Comparison of ENCODE assay signal across 16 cellular contexts in the genomic region with DNA sequence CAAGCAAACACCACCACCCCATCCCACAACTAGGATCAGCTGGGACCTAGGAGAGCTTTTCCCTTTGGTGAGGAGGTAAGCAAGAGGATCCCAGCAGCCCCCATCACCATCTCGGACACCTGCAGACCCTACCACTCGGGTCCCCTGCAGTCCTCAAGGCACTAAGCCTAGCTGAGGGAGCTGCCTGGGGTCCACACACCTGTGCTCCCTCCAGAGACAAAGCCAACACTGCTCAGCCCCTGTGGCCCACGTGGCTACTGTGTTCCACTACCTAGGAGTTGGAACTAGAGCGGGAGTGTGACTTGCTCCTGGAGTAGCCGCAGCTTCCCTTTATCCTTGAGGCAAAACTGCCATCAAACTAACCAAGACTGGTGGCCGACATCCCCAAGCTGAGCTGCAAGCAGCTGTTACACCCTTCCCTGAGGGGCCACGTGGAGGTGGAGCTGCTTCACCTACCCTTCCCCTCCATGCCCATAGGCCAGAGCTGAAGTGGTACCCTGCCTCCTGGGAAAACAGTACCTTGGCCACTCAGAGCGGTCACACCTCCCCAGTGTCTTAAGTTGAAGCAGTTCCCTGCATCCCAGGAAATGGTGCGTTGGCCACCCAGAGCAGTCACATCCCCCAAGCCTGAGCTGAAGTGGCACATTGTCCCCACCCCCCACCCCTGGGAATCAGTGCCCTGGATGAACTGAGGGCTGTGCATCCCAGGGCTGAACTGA.
"Had no signal": no experiment of that assay in that cellular context is flagged by ENCODE, and none has a peak within 500 bp of the region (broad histone marks: within the 10 kb centered on the region; RNA-seq: fewer than 3 reads in every experiment).

No MANE protein-coding gene starts in this region.

- H3K27me3 ChIP-seq: cardiac muscle cell, colonic mucosa had no signal

- ATAC-seq: activated naive CD8-positive, alpha-beta T cell treated with anti-CD3 and anti-CD28 coated beads, Interleukin-2, amount 50 U/mL, for 24 hours; stimulated activated naive B cell treated with anti-CD40 and anti-IgM and Interleukin-4, amounts not matched to agents 10 μg/mL and 1 μg/mL and 100 μg/mL, for 72 hours had no signal

- H3K4me3 ChIP-seq: cardiac muscle cell, colonic mucosa, left ventricle myocardium inferior had no signal

- H3K4me1 Mint-ChIP-seq: activated CD4-positive, alpha-beta T cell treated with anti-CD3 and anti-CD28 coated beads, Interleukin-2, amount 10 ng/mL, durations not matched to agents 7 days and 5 days; activated naive CD8-positive, alpha-beta T cell treated with anti-CD3 and anti-CD28 coated beads, Interleukin-2, amount 50 U/mL, for 24 hours; neural crest cell; stimulated activated naive B cell treated with anti-CD40 and anti-IgM and Interleukin-4, amounts not matched to agents 10 μg/mL and 1 μg/mL and 100 μg/mL, for 72 hours had no signal

- H3K9me3 ChIP-seq: colonic mucosa had no signal

- DNase-seq: activated CD4-positive, alpha-beta T cell treated with anti-CD3 and anti-CD28 coated beads, Interleukin-2, amount 10 ng/mL, durations not matched to agents 7 days and 5 days; activated naive CD8-positive, alpha-beta T cell treated with anti-CD3 and anti-CD28 coated beads, Interleukin-2, amount 50 U/mL, for 24 hours; activated T-cell treated with anti-CD3 and anti-CD28 coated beads, Interleukin-2, amount 50 U/mL, for 48 hours; effector CD4-positive, alpha-beta T cell; foreskin melanocyte; left ventricle myocardium inferior; mesendoderm; stimulated activated CD4-positive, alpha-beta T cell treated with anti-CD3 and anti-CD28 coated beads, Interleukin-2, amount 100 ng/mL, for 24 hours; stimulated activated naive B cell treated with anti-CD40 and anti-IgM and Interleukin-4, amounts not matched to agents 10 μg/mL and 1 μg/mL and 100 μg/mL, for 72 hours; substantia nigra; SW 1271 had no signal

- H3K4me1 ChIP-seq: colonic mucosa, left ventricle myocardium inferior, parathyroid adenoma had no signal

- H3K36me3 ChIP-seq: cardiac muscle cell, colonic mucosa, left ventricle myocardium inferior had no signal

- H3K27ac Mint-ChIP-seq: activated CD4-positive, alpha-beta T cell treated with anti-CD3 and anti-CD28 coated beads, Interleukin-2, amount 10 ng/mL, durations not matched to agents 7 days and 5 days; activated naive CD8-positive, alpha-beta T cell treated with anti-CD3 and anti-CD28 coated beads, Interleukin-2, amount 50 U/mL, for 24 hours; stimulated activated naive B cell treated with anti-CD40 and anti-IgM and Interleukin-4, amounts not matched to agents 10 μg/mL and 1 μg/mL and 100 μg/mL, for 72 hours; T-helper 2 cell treated with Interferon-gamma antibody and Interleukin-4, amounts not matched to agents 5 μg/mL and 100 μg/mL, for 36 hours had no signal

- H3K4me3 Mint-ChIP-seq: activated CD4-positive, alpha-beta T cell treated with anti-CD3 and anti-CD28 coated beads, Interleukin-2, amount 10 ng/mL, durations not matched to agents 7 days and 5 days; activated naive CD8-positive, alpha-beta T cell treated with anti-CD3 and anti-CD28 coated beads, Interleukin-2, amount 50 U/mL, for 24 hours; neural crest cell; stimulated activated naive B cell treated with anti-CD40 and anti-IgM and Interleukin-4, amounts not matched to agents 10 μg/mL and 1 μg/mL and 100 μg/mL, for 72 hours; T-helper 2 cell treated with Interferon-gamma antibody and Interleukin-4, amounts not matched to agents 5 μg/mL and 100 μg/mL, for 36 hours had no signal

- H3K27ac ChIP-seq: cardiac muscle cell, colonic mucosa, left ventricle myocardium inferior, parathyroid adenoma had no signal
